ENCODE assay signal across 8 cellular contexts in genomic region chr3:185824051-185824466, GRCh38. TPM values are rescaled to one million over a fixed set of nuclear protein-coding genes. Genes with fewer than 3 reads are reported as not detected.
DNase-seq lines count a peak whose midpoint lies in the region; ATAC-seq, FAIRE-seq and TF ChIP-seq lines count a peak whose summit lies in the region.

No MANE protein-coding gene starts in this region.

- H3K4me3 ChIP-seq in A549 (peak overlapping the region; percentile 91), sigmoid colon (peak overlapping the region; percentile 40 to 66 (median 59))

- TF ChIP-seq EP300 in A549 (IDR thresholded peaks at IDR 0.05), result no peak
- no peak for TF ChIP-seq EP300 in sigmoid colon (IDR thresholded peaks at IDR 0.05)

- no peaks in the 10 kb centered on the region for H3K36me3 ChIP-seq in sigmoid colon

- no peak for TF ChIP-seq RAD21 in A549 (conservative IDR thresholded peaks at IDR 0.05 in 1 of 2, IDR thresholded peaks at IDR 0.05 in 1 of 2)

- H3K9me3 ChIP-seq in A549 (no peaks in the 10 kb centered on the region), sigmoid colon (no peaks in the 10 kb centered on the region)

- H3K9me3 Mint-ChIP-seq in activated T-helper 1 cell treated with anti-CD3 and anti-CD28 coated beads, Interleukin-12 subunit alpha, Interleukin-12 subunit beta, Interleukin-2, Interleukin-4 antibody, amounts not matched to agents 30 ng/mL and 10 ng/mL and 1 ng/mL, durations not matched to agents 14 hours and 24 hours and 36 hours, result no peaks in the 10 kb centered on the region

- H3K27me3 Mint-ChIP-seq in activated T-helper 1 cell treated with anti-CD3 and anti-CD28 coated beads, Interleukin-12 subunit alpha, Interleukin-12 subunit beta, Interleukin-2, Interleukin-4 antibody, amounts not matched to agents 30 ng/mL and 10 ng/mL and 1 ng/mL, durations not matched to agents 14 hours and 24 hours and 36 hours (ENCODE audit: insufficient read depth), result peaks cover 75% of the 10 kb centered on the region

- H3K27ac ChIP-seq in A549 (peak overlapping the region; percentile 94 to 99), sigmoid colon (peak overlapping the region; percentile 62 to 85 (median 72))

- TF ChIP-seq CTCF in A549 (IDR thresholded peaks at IDR 0.05), result no peak
- TF ChIP-seq CTCF in sigmoid colon (IDR thresholded peaks at IDR 0.05), result no peak

- FAIRE-seq in A549 (lab: Jason Lieb, UNC), result no peak

- H3K4me1 ChIP-seq in A549 (peaks cover 32% of the 10 kb centered on the region), sigmoid colon (peaks cover 0 to 39% (median 32%) of the 10 kb centered on the region in 4 donors)

- peaks cover 37 to 77% (median 59%) of the 10 kb centered on the region in 3 donors for H3K27me3 ChIP-seq in sigmoid colon

- H3K27ac Mint-ChIP-seq in activated T-helper 1 cell treated with anti-CD3 and anti-CD28 coated beads, Interleukin-12 subunit alpha, Interleukin-12 subunit beta, Interleukin-2, Interleukin-4 antibody, amounts not matched to agents 30 ng/mL and 10 ng/mL and 1 ng/mL, durations not matched to agents 14 hours and 24 hours and 36 hours, result no peak overlapping the region

- DNase-seq in A549 (ENCODE audit: low read depth in 1 of 2, low spot score in 1 of 2) (no peak), HCEC 1CT (peak; percentile 16), left ventricle myocardium superior (no peak), sigmoid colon (no peak), SIG-M5 treated with dmso at 0.1 percent for 504 hours (lab: John Stamatoyannopoulos, UW; ENCODE audit: unreplicated experiment) (no peak)
- no peak for DNase-seq in activated T-helper 1 cell treated with anti-CD3 and anti-CD28 coated beads, Interleukin-12 subunit alpha, Interleukin-12 subunit beta, Interleukin-2, Interleukin-4 antibody, amounts not matched to agents 30 ng/mL and 10 ng/mL and 1 ng/mL, durations not matched to agents 14 hours and 24 hours and 36 hours (ENCODE audit: low spot score)

- intact Hi-C loops in activated T-helper 1 cell treated with anti-CD3 and anti-CD28 coated beads, Interleukin-12 subunit alpha, Interleukin-12 subunit beta, Interleukin-2, Interleukin-4 antibody, amounts not matched to agents 30 ng/mL and 10 ng/mL and 1 ng/mL, durations not matched to agents 14 hours and 24 hours and 36 hours (cut with micrococcal nuclease), result loop anchor here (5.0 kb wide), 1 partner anchor 283 kb away; the partner anchor contains the start of gene ETV5
- intact Hi-C loops in left ventricle myocardium superior (cut with micrococcal nuclease), result no loop called here
- intact Hi-C loops in sigmoid colon (cut with DNase I), result loop anchor here (5.0 kb wide), 1 partner anchor 113 kb away; the partner anchor contains the start of gene TRA2B

- no peaks in the 10 kb centered on the region for H3K36me3 Mint-ChIP-seq in activated T-helper 1 cell treated with anti-CD3 and anti-CD28 coated beads, Interleukin-12 subunit alpha, Interleukin-12 subunit beta, Interleukin-2, Interleukin-4 antibody, amounts not matched to agents 30 ng/mL and 10 ng/mL and 1 ng/mL, durations not matched to agents 14 hours and 24 hours and 36 hours (ENCODE audit: low read depth)

- peak overlapping the region; percentile 83 for H3K4me3 Mint-ChIP-seq in activated T-helper 1 cell treated with anti-CD3 and anti-CD28 coated beads, Interleukin-12 subunit alpha, Interleukin-12 subunit beta, Interleukin-2, Interleukin-4 antibody, amounts not matched to agents 30 ng/mL and 10 ng/mL and 1 ng/mL, durations not matched to agents 14 hours and 24 hours and 36 hours

- peak overlapping the region; percentile 99 for H3K4me2 ChIP-seq in A549

- POLR2A ChIA-PET in A549 (lab: Yijun Ruan, JAX), result interaction anchor here (1.5 kb wide), 1 partner anchor 114 kb away, joined by 6 read pairs; the partner anchor contains the start of gene TRA2B

- no peak for TF ChIP-seq POLR2A in A549 (IDR thresholded peaks at IDR 0.05; ENCODE audit: low read length)
- no peak for TF ChIP-seq POLR2A in sigmoid colon (IDR thresholded peaks at IDR 0.05)

- ATAC-seq in A549 (peak; percentile 31 to 42; a peak in 4 of 6 replicates), left ventricle myocardium superior (peak; percentile 8), HG02852 (IDR thresholded peaks at IDR 0.05; ENCODE audit: unreplicated experiment) (no peak), GM19395 (IDR thresholded peaks at IDR 0.05; ENCODE audit: unreplicated experiment) (no peak)

- WGBS in A549 (ENCODE audit: missing lambda C conversion rate), result under 1% methylated on average over 20 of the region's 24 CpGs
- 1% methylated on average over 24 of the region's 24 CpGs for WGBS in sigmoid colon, 2 donors

- peaks cover 18% of the 10 kb centered on the region for H3K4me1 Mint-ChIP-seq in activated T-helper 1 cell treated with anti-CD3 and anti-CD28 coated beads, Interleukin-12 subunit alpha, Interleukin-12 subunit beta, Interleukin-2, Interleukin-4 antibody, amounts not matched to agents 30 ng/mL and 10 ng/mL and 1 ng/mL, durations not matched to agents 14 hours and 24 hours and 36 hours (ENCODE audit: low read depth)

- CTCF ChIA-PET in A549 (lab: Yijun Ruan, JAX), result no interaction called here

TF ChIP-seq in A549, 52 proteins besides CTCF, POLR2A, EP300 and RAD21:
- TF ChIP-seq MYC (IDR thresholded peaks at IDR 0.05; ENCODE audit: borderline replicate concordance, low read length), result no peak
TF ChIP-seq in A549: peak in this region for 0.

RNA-seq across cellular contexts. Expression of gene IGF2BP2, which starts 0.8 kb away (rescaled TPM):
- 2.2 and 4.6 TPM in 2 replicates for polyA plus RNA-seq in A549 (2011; rRNA removed)
- polyA plus RNA-seq in A549 (2012; cell fraction: cytosol; rRNA removed), result 0.62 and 1.0 TPM in 2 replicates
- 0.95 and 2.5 TPM in 2 replicates for polyA plus RNA-seq in A549 (2012; cell fraction: nucleus; rRNA removed)
- 6.1 to 7.6 TPM (median 6.5 TPM) in 3 replicates for polyA plus RNA-seq in A549 (2017; fragmentation: RNase III; extraction: RNeasy Plus Mini Kit Qiagen cat#74134 plus additional on column Dnase treatment)
- 4.7 and 6.8 TPM in 2 replicates for polyA minus RNA-seq in A549 (2011; rRNA and poly(A)+ RNA removed)
- 0.42 and 0.62 TPM in 2 replicates for total RNA-seq in activated T-helper 1 cell treated with anti-CD3 and anti-CD28 coated beads, Interleukin-12 subunit alpha, Interleukin-12 subunit beta, Interleukin-2, Interleukin-4 antibody, amounts not matched to agents 30 ng/mL and 10 ng/mL and 1 ng/mL, durations not matched to agents 14 hours and 24 hours and 36 hours
- 16.7 TPM for total RNA-seq in left ventricle myocardium superior
- total RNA-seq in sigmoid colon, result 10 to 100 TPM in 1 of 4 donors, 1 to 10 TPM in 3; 6.3 to 14.7 (median 7.1) TPM
- 10 to 100 TPM; 18.6 to 20.7 (median 19.0) TPM for polyA plus RNA-seq in sigmoid colon

Comparison
In these comparisons a context has a peak if more than half of its experiments do, and no peak if none do; other contexts are left out.
1. ATAC-seq: peak in A549 (2 of 2) and left ventricle myocardium superior (single experiment); none in HG02852 (single experiment) and GM19395 (single experiment).